Comparison of ENCODE assay signal across 21 cellular contexts in genomic region chr5:139363937-139364336, GRCh38. TPM values are rescaled to one million over a fixed set of nuclear protein-coding genes. Genes with fewer than 3 reads are reported as not detected.
DNase-seq lines count a peak whose midpoint lies in the region; ATAC-seq, FAIRE-seq and TF ChIP-seq lines count a peak whose summit lies in the region.
"Had no signal": no experiment of that assay in that cellular context is flagged by ENCODE, and none has a peak within 500 bp of the region (broad histone marks: within the 10 kb centered on the region; RNA-seq: fewer than 3 reads in every experiment).

No MANE protein-coding gene starts in this region.

- no peak for TF ChIP-seq POLR2A in esophagus muscularis mucosa (IDR thresholded peaks at IDR 0.05; ENCODE audit: low read depth)

- peaks cover 15% of the 10 kb centered on the region for H3K4me1 Mint-ChIP-seq in activated T-cell treated with anti-CD3 and anti-CD28 coated beads, Interleukin-2, amount 50 U/mL, for 24 hours (ENCODE audit: low read depth)
- peaks cover 26% of the 10 kb centered on the region for H3K4me1 Mint-ChIP-seq in activated T-cell treated with anti-CD3 and anti-CD28 coated beads, Interleukin-2, amount 50 U/mL, for 72 hours (ENCODE audit: low read depth)
- H3K4me1 Mint-ChIP-seq in mesothelial cell of epicardium, result peaks cover 2% of the 10 kb centered on the region

- H3K27ac ChIP-seq in esophagus muscularis mucosa (replicated peaks in 1 of 4), result no peak overlapping the region
- H3K27ac ChIP-seq: A549, C4-2B had no signal

- peaks cover 57% of the 10 kb centered on the region for H3K36me3 Mint-ChIP-seq in activated T-cell treated with anti-CD3 and anti-CD28 coated beads, Interleukin-2, amount 50 U/mL, for 24 hours (ENCODE audit: low read depth)
- peaks cover 6 to 18% of the 10 kb centered on the region in 2 donors for H3K36me3 Mint-ChIP-seq in activated T-cell treated with anti-CD3 and anti-CD28 coated beads, Interleukin-2, amount 50 U/mL, for 72 hours (ENCODE audit: insufficient read depth in 2 of 2)
- H3K36me3 Mint-ChIP-seq in mesothelial cell of epicardium, result peaks cover 35% of the 10 kb centered on the region

- DNase-seq in activated T-cell treated with anti-CD3 and anti-CD28 coated beads, Interleukin-2, amount 50 U/mL, for 24 hours, result no peak
- DNase-seq in activated T-cell treated with anti-CD3 and anti-CD28 coated beads for 4 hours (no peak), mesothelial cell of epicardium (ENCODE audit: low spot score in 2 of 2, unreplicated experiment in 2 of 2) (no peak), ureter (ENCODE audit: low spot score) (peak; percentile 29), esophagus muscularis mucosa (ENCODE audit: extremely low spot score) (no peak), RCC 7860 (ENCODE audit: low spot score) (no peak)
- DNase-seq in activated T-cell treated with anti-CD3 and anti-CD28 coated beads, Interleukin-2, amount 50 U/mL, for 72 hours, result no peak
- DNase-seq: DMS53, HCEC 1CT, IMR-90, NCI-H1417, NCI-H1930, NCI-H2171 treated with DMSO at 0.1 percent for 48 hours, NCI-H510A, NCI-H82 had no signal

- H3K4me1 ChIP-seq in esophagus muscularis mucosa, result peaks cover 3 to 32% (median 15%) of the 10 kb centered on the region in 4 donors
- H3K4me1 ChIP-seq: A549 had no signal

- no peak for FAIRE-seq in RCC 7860 (lab: Jason Lieb, UNC)
- FAIRE-seq: A549, GM18507, GM19239 had no signal

- TF ChIP-seq CTCF in mesothelial cell of epicardium (IDR thresholded peaks at IDR 0.05; ENCODE audit: unreplicated experiment) (no peak), esophagus muscularis mucosa (IDR thresholded peaks at IDR 0.05) (no peak)

- H3K4me3 ChIP-seq in esophagus muscularis mucosa, result no peak overlapping the region
- H3K4me3 ChIP-seq: A549 had no signal

- no peaks in the 10 kb centered on the region for H3K9me3 ChIP-seq in esophagus muscularis mucosa
- H3K9me3 ChIP-seq: A549 had no signal

- peak overlapping the region; percentile 53 for H3K27ac Mint-ChIP-seq in activated T-cell treated with anti-CD3 and anti-CD28 coated beads, Interleukin-2, amount 50 U/mL, for 24 hours
- peak overlapping the region; percentile 75 for H3K27ac Mint-ChIP-seq in activated T-cell treated with anti-CD3 and anti-CD28 coated beads, Interleukin-2, amount 50 U/mL, for 72 hours
- peak overlapping the region; percentile 66 for H3K27ac Mint-ChIP-seq in mesothelial cell of epicardium

- H3K9me3 Mint-ChIP-seq in activated T-cell treated with anti-CD3 and anti-CD28 coated beads, Interleukin-2, amount 50 U/mL, for 24 hours, result no peaks in the 10 kb centered on the region
- no peaks in the 10 kb centered on the region for H3K9me3 Mint-ChIP-seq in activated T-cell treated with anti-CD3 and anti-CD28 coated beads, Interleukin-2, amount 50 U/mL, for 72 hours
- no peaks in the 10 kb centered on the region for H3K9me3 Mint-ChIP-seq in mesothelial cell of epicardium

- H3K27me3 Mint-ChIP-seq in activated T-cell treated with anti-CD3 and anti-CD28 coated beads, Interleukin-2, amount 50 U/mL, for 24 hours, result no peaks in the 10 kb centered on the region
- H3K27me3 Mint-ChIP-seq in activated T-cell treated with anti-CD3 and anti-CD28 coated beads, Interleukin-2, amount 50 U/mL, for 72 hours (ENCODE audit: low read depth), result no peaks in the 10 kb centered on the region
- no peaks in the 10 kb centered on the region for H3K27me3 Mint-ChIP-seq in mesothelial cell of epicardium (ENCODE audit: low read depth)

- H3K4me3 Mint-ChIP-seq in activated T-cell treated with anti-CD3 and anti-CD28 coated beads, Interleukin-2, amount 50 U/mL, for 24 hours, result no peak overlapping the region
- H3K4me3 Mint-ChIP-seq in activated T-cell treated with anti-CD3 and anti-CD28 coated beads, Interleukin-2, amount 50 U/mL, for 72 hours, result no peak overlapping the region
- H3K4me3 Mint-ChIP-seq in mesothelial cell of epicardium, result no peak overlapping the region

- 75% methylated on average over 2 of the region's 2 CpGs for WGBS in esophagus muscularis mucosa

- peak; percentile 51 to 53 for ATAC-seq in activated T-cell treated with anti-CD3 and anti-CD28 coated beads, Interleukin-2, amount 50 U/mL, for 72 hours (replicated peaks in 1 of 2)
- ATAC-seq: A549, Panc1 had no signal

- H3K27me3 ChIP-seq in esophagus muscularis mucosa, result no peaks in the 10 kb centered on the region

- TF ChIP-seq EP300 in esophagus muscularis mucosa (IDR thresholded peaks at IDR 0.05), result no peak

- peaks cover 29 to 62% (median 47%) of the 10 kb centered on the region in 4 donors for H3K36me3 ChIP-seq in esophagus muscularis mucosa

- intact Hi-C loops in esophagus muscularis mucosa (cut with DNase I), result no loop called here

RNA-seq across cellular contexts. Expression of gene SLC23A1, which starts 19.2 kb away (rescaled TPM):
- 1 to 10 TPM; 1.9 to 2.8 TPM for total RNA-seq in activated T-cell treated with anti-CD3 and anti-CD28 coated beads, Interleukin-2, amount 50 U/mL, for 72 hours
- total RNA-seq in mesothelial cell of epicardium, result not detected in 3 replicates
- 0.65 TPM for total RNA-seq in ureter
- not detected for total RNA-seq in esophagus muscularis mucosa
- total RNA-seq: IMR-90, LHCN-M2 had no signal

RNA-seq across cellular contexts. Expression of gene PAIP2, which starts 22.3 kb away (rescaled TPM):
- total RNA-seq in activated T-cell treated with anti-CD3 and anti-CD28 coated beads, Interleukin-2, amount 50 U/mL, for 72 hours, result 100 to 1,000 TPM; 141 to 144 TPM
- total RNA-seq in mesothelial cell of epicardium (86.6 to 93.4 TPM (median 88.2 TPM) in 3 replicates), ureter (75.6 TPM), esophagus muscularis mucosa (100 to 1,000 TPM in 1 of 4 donors, 10 to 100 TPM in 3; 73.6 to 111 (median 97.0) TPM)

RNA-seq across cellular contexts. Expression of gene MZB1, which starts 25.8 kb away (rescaled TPM):
- 10 to 100 TPM; 19.7 to 27.3 TPM for total RNA-seq in activated T-cell treated with anti-CD3 and anti-CD28 coated beads, Interleukin-2, amount 50 U/mL, for 72 hours
- 0.20 TPM in 1 of 3 replicates, not detected in the others for total RNA-seq in mesothelial cell of epicardium
- 12.9 TPM for total RNA-seq in ureter
- total RNA-seq in esophagus muscularis mucosa, result under 1 TPM in 2 of 4 donors, not detected in 2; 0.78 to 0.99 TPM
- total RNA-seq: IMR-90, LHCN-M2 had no signal

RNA-seq across cellular contexts. Expression of gene PROB1, which starts 31.0 kb away (rescaled TPM):
- 1 to 10 TPM; 3.1 to 4.6 TPM for total RNA-seq in activated T-cell treated with anti-CD3 and anti-CD28 coated beads, Interleukin-2, amount 50 U/mL, for 72 hours
- 1.4 to 1.6 TPM (median 1.5 TPM) in 3 replicates for total RNA-seq in mesothelial cell of epicardium
- total RNA-seq in ureter, result 2.4 TPM
- 10 to 100 TPM in 2 of 4 donors, 1 to 10 TPM in 2; 2.5 to 11.0 (median 7.8) TPM for total RNA-seq in esophagus muscularis mucosa

RNA-seq across cellular contexts. Expression of gene SPATA24, which starts 40.0 kb away (rescaled TPM):
- 1 to 10 TPM; 3.3 to 3.5 TPM for total RNA-seq in activated T-cell treated with anti-CD3 and anti-CD28 coated beads, Interleukin-2, amount 50 U/mL, for 72 hours
- total RNA-seq in mesothelial cell of epicardium (4.8 to 6.5 TPM (median 6.1 TPM) in 3 replicates), ureter (7.8 TPM), esophagus muscularis mucosa (1 to 10 TPM; 2.9 to 6.5 (median 4.8) TPM)
